19 cellular contexts compared by ENCODE assay signal in the genomic region with DNA sequence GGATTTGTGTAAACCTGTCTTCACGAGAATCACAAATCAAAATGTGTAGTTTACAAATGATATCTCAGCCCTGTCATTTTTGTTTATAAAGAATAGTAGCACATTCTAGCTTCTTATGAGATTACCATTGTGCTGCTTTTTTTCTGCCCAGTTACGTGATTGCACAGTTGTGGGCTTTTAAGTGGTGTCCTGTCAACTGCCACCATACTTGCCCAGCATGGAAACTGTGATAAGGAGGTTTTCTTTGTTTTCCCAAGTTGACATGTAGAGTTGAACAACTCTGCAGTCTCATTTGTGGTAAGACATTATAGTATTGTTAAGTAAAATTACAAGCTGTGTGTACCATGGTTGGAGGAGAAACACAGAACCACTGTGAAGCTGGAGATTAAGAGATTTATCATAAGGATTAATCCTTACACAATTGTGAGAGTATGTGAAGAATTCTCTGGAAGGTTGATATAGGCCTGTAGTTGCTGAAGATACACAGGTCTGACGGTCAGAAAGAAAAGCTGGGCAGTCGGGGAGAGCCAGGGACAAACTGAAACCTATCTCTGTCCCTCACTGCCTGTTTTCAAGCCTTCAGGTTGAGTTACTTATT. TPM values are rescaled to one million over a fixed set of nuclear protein-coding genes. Genes with fewer than 3 reads are reported as not detected.
DNase-seq lines count a peak whose midpoint lies in the region; ATAC-seq and TF ChIP-seq lines count a peak whose summit lies in the region.
"Had no signal": no experiment of that assay in that cellular context is flagged by ENCODE, and none has a peak within 500 bp of the region (broad histone marks: within the 10 kb centered on the region; RNA-seq: fewer than 3 reads in every experiment).

No MANE protein-coding gene starts in this region.

- no peaks in the 10 kb centered on the region for H3K9me3 ChIP-seq in Loucy (ENCODE audit: insufficient read depth, low read depth, low read length)
- H3K9me3 ChIP-seq in thymus (ENCODE audit: control insufficient read depth) = no peaks in the 10 kb centered on the region
- H3K9me3 ChIP-seq: heart right ventricle, left lung, spleen, upper lobe of left lung had no signal

- intact Hi-C loops in natural killer cell (cut with micrococcal nuclease) = no loop called here

- H2AFZ ChIP-seq in Loucy (ENCODE audit: low read length) = no peak overlapping the region

- H3K36me3 Mint-ChIP-seq in natural killer cell treated with Interleukin-12 subunit alpha and Interleukin-12 subunit beta and Interleukin-15 and Interleukin-18, amount 100 ng/mL, for 72 hours = peaks cover 10% of the 10 kb centered on the region
- peaks cover 7% of the 10 kb centered on the region for H3K36me3 Mint-ChIP-seq in natural killer cell

- H3K4me3 Mint-ChIP-seq in natural killer cell treated with Interleukin-12 subunit alpha and Interleukin-12 subunit beta and Interleukin-15 and Interleukin-18, amount 100 ng/mL, for 72 hours = peak overlapping the region; percentile 7
- no peak overlapping the region for H3K4me3 Mint-ChIP-seq in natural killer cell
- H3K4me3 Mint-ChIP-seq: HFFc6 had no signal

- H3K79me2 ChIP-seq in Loucy (ENCODE audit: insufficient read depth, low read length) = peaks cover 13% of the 10 kb centered on the region; the same call in 1 of the 2 replicates

- peak overlapping the region; percentile 71 for H3K4me2 ChIP-seq in Loucy (ENCODE audit: low read depth, low read length, poor library complexity, severe bottlenecking)

- peak overlapping the region; percentile 37 for H3K9ac ChIP-seq in Loucy (ENCODE audit: low read depth, low read length, poor library complexity, severe bottlenecking)

- no peak for TF ChIP-seq CTCF in natural killer cell (IDR thresholded peaks at IDR 0.05)
- no peak for TF ChIP-seq CTCF in Loucy (conservative IDR thresholded peaks at IDR 0.05; ENCODE audit: low read length)

- H3K27me3 ChIP-seq in Loucy (ENCODE audit: insufficient read depth, low read length, poor library complexity, severe bottlenecking) = no peaks in the 10 kb centered on the region
- H3K27me3 ChIP-seq in thymus (ENCODE audit: control insufficient read depth, insufficient read depth) = no peaks in the 10 kb centered on the region
- H3K27me3 ChIP-seq: heart right ventricle, left lung, spleen, upper lobe of left lung had no signal

- ATAC-seq in natural killer cell treated with Interleukin-12 subunit alpha and Interleukin-12 subunit beta and Interleukin-15 and Interleukin-18, amount 100 ng/mL, for 72 hours = no peak
- ATAC-seq in natural killer cell = no peak
- ATAC-seq: heart right ventricle, left lung had no signal

- peak overlapping the region; percentile 77 for H3K27ac ChIP-seq in thymus (ENCODE audit: low read depth)
- H3K27ac ChIP-seq: left lung, upper lobe of left lung had no signal

- no peak overlapping the region for H3K27ac Mint-ChIP-seq in natural killer cell treated with Interleukin-12 subunit alpha and Interleukin-12 subunit beta and Interleukin-15 and Interleukin-18, amount 100 ng/mL, for 72 hours
- H3K27ac Mint-ChIP-seq in natural killer cell = no peak overlapping the region
- H3K27ac Mint-ChIP-seq: HFFc6 had no signal

- DNase-seq in natural killer cell treated with Interleukin-12 subunit alpha and Interleukin-12 subunit beta and Interleukin-15 and Interleukin-18, amount 100 ng/mL, for 72 hours (ENCODE audit: low spot score) = no peak
- DNase-seq in natural killer cell (no peak), amniotic epithelial cell (ENCODE audit: low read depth) (peak; percentile 60), AG08395 (ENCODE audit: low spot score) (no peak), DMS 273 (lab: John Stamatoyannopoulos, UW; ENCODE audit: unreplicated experiment) (no peak), cerebellar nuclear complex (lab: John Stamatoyannopoulos, UW) (no peak)
- DNase-seq: dermis blood vessel endothelial cell; heart right ventricle; HFFc6; left lung; MM.1S; NCI-H146; NCI-H2171 treated with DMSO at 0.1 percent for 48 hours; NCI-H526; spleen; stimulated activated CD4-positive, alpha-beta T cell treated with anti-CD3 and anti-CD28 coated beads, Interleukin-4, amount 100 ng/mL, for 24 hours; upper lobe of left lung had no signal

- no peaks in the 10 kb centered on the region for H3K9me3 Mint-ChIP-seq in natural killer cell treated with Interleukin-12 subunit alpha and Interleukin-12 subunit beta and Interleukin-15 and Interleukin-18, amount 100 ng/mL, for 72 hours
- H3K9me3 Mint-ChIP-seq in natural killer cell = no peaks in the 10 kb centered on the region
- H3K9me3 Mint-ChIP-seq: HFFc6 had no signal

- H3K9me2 ChIP-seq in Loucy (replicated peaks; ENCODE audit: low read depth, low read length) = no peaks in the 10 kb centered on the region

- H3K4me1 Mint-ChIP-seq in natural killer cell treated with Interleukin-12 subunit alpha and Interleukin-12 subunit beta and Interleukin-15 and Interleukin-18, amount 100 ng/mL, for 72 hours (ENCODE audit: low read depth in 2 of 2) = peaks cover 6 to 12% of the 10 kb centered on the region in 2 donors
- peaks cover 10 to 24% of the 10 kb centered on the region in 2 donors for H3K4me1 Mint-ChIP-seq in natural killer cell

- H3K4me1 ChIP-seq in Loucy (ENCODE audit: insufficient read depth, low read length, poor library complexity, severe bottlenecking) (peaks cover 45% of the 10 kb centered on the region), thymus (ENCODE audit: control insufficient read depth, insufficient read depth, low read length) (peaks cover 16% of the 10 kb centered on the region)
- H3K4me1 ChIP-seq: left lung had no signal

- peaks cover 15% of the 10 kb centered on the region for H3F3A ChIP-seq in Loucy (ENCODE audit: low read depth)

- WGBS in thymus = 69% methylated on average over 4 of the region's 4 CpGs

- H4K20me1 ChIP-seq in Loucy (ENCODE audit: insufficient read depth, low read length, poor library complexity, severe bottlenecking) = no peaks in the 10 kb centered on the region

- no peaks in the 10 kb centered on the region for H3K27me3 Mint-ChIP-seq in natural killer cell treated with Interleukin-12 subunit alpha and Interleukin-12 subunit beta and Interleukin-15 and Interleukin-18, amount 100 ng/mL, for 72 hours
- no peaks in the 10 kb centered on the region for H3K27me3 Mint-ChIP-seq in natural killer cell (ENCODE audit: low read depth in 2 of 2)

- H3K4me3 ChIP-seq in Loucy (ENCODE audit: low read length, poor library complexity, severe bottlenecking) = peak overlapping the region; percentile 28
- no peak overlapping the region for H3K4me3 ChIP-seq in thymus (ENCODE audit: low read length)
- H3K4me3 ChIP-seq: heart right ventricle, left lung, spleen, upper lobe of left lung had no signal

- H3K36me3 ChIP-seq in Loucy (ENCODE audit: insufficient read depth, low read length) (peaks cover 7% of the 10 kb centered on the region; the same call in 1 of the 2 replicates), thymus (ENCODE audit: control insufficient read depth, insufficient read depth) (peaks cover 27% of the 10 kb centered on the region)

RNA-seq across cellular contexts. Expression of a gene that starts 12.2 kb away (rescaled TPM):
- total RNA-seq in natural killer cell treated with Interleukin-12 subunit alpha and Interleukin-12 subunit beta and Interleukin-15 and Interleukin-18, amount 100 ng/mL, for 72 hours = 10 to 100 TPM; 27.8 to 38.6 TPM
- total RNA-seq in natural killer cell = 10 to 100 TPM; 56.1 to 65.5 (median 65.4) TPM
- polyA plus RNA-seq in thymus = 55.1 TPM

RNA-seq across cellular contexts. Expression of a gene that starts 16.0 kb away (rescaled TPM):
- total RNA-seq in natural killer cell treated with Interleukin-12 subunit alpha and Interleukin-12 subunit beta and Interleukin-15 and Interleukin-18, amount 100 ng/mL, for 72 hours = not detected
- total RNA-seq in natural killer cell = not detected
- 20.3 TPM for polyA plus RNA-seq in thymus
- total RNA-seq: dermis blood vessel endothelial cell, heart right ventricle, HFFc6, spleen had no signal
- polyA plus RNA-seq: heart right ventricle had no signal

RNA-seq across cellular contexts. Expression of a gene that starts 45.6 kb away (rescaled TPM):
- total RNA-seq in natural killer cell treated with Interleukin-12 subunit alpha and Interleukin-12 subunit beta and Interleukin-15 and Interleukin-18, amount 100 ng/mL, for 72 hours = 1 to 10 TPM; 1.8 to 2.1 TPM
- 1 to 10 TPM in 2 of 3 donors, under 1 TPM in 1; 0.82 to 3.2 (median 1.7) TPM for total RNA-seq in natural killer cell
- polyA plus RNA-seq in thymus = 8.8 TPM

RNA-seq across cellular contexts. Expression of a gene that starts 46.8 kb away (rescaled TPM):
- under 1 TPM; 0.07 to 0.14 TPM for total RNA-seq in natural killer cell treated with Interleukin-12 subunit alpha and Interleukin-12 subunit beta and Interleukin-15 and Interleukin-18, amount 100 ng/mL, for 72 hours
- under 1 TPM; 0.07 to 0.59 (median 0.13) TPM for total RNA-seq in natural killer cell
- 1.1 TPM for polyA plus RNA-seq in thymus
